In the genomic region with DNA sequence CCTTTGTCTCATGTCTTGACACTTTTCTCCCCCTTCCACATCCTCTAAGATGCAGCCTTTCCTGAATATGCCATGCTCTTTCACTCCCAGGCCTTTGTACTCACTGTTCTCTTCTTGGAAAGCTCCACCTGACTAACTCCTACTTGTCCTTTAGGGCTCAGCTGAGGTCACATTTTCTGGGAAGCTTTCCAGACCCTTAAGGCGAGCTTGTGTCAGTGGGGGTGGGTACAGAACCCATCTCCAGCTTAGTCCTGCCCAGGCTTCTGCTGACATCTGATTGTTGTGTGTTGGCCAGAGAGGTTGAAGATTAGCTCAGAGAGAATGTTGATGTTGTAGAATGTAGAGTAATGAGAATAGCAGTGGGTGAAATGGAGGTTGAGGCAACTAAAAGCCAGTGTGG, we compare ENCODE assay signal across 27 cellular contexts. TPM values are rescaled to one million over a fixed set of nuclear protein-coding genes. Genes with fewer than 3 reads are reported as not detected.
DNase-seq lines count a peak whose midpoint lies in the region; ATAC-seq and TF ChIP-seq lines count a peak whose summit lies in the region.
"Had no signal": no experiment of that assay in that cellular context is flagged by ENCODE, and none has a peak within 500 bp of the region (broad histone marks: within the 10 kb centered on the region; RNA-seq: fewer than 3 reads in every experiment).

No MANE protein-coding gene starts in this region.

- H3K27me3 Mint-ChIP-seq in activated CD8-positive, alpha-beta memory T cell treated with anti-CD3 and anti-CD28 coated beads, Interleukin-2, amount 10 ng/mL, durations not matched to agents 7 days and 5 days, result no peaks in the 10 kb centered on the region
- no peaks in the 10 kb centered on the region for H3K27me3 Mint-ChIP-seq in IgD-negative memory B cell
- H3K27me3 Mint-ChIP-seq: activated naive CD4-positive, alpha-beta T cell treated with anti-CD3 and anti-CD28 coated beads, Interleukin-2, amount 10 ng/mL, durations not matched to agents 7 days and 5 days; effector memory CD8-positive, alpha-beta T cell; stimulated activated naive B cell treated with anti-CD40 and anti-IgM and Interleukin-4, amounts not matched to agents 10 μg/mL and 1 μg/mL and 100 μg/mL, for 72 hours had no signal

- H3K36me3 Mint-ChIP-seq in activated CD8-positive, alpha-beta memory T cell treated with anti-CD3 and anti-CD28 coated beads, Interleukin-2, amount 10 ng/mL, durations not matched to agents 7 days and 5 days, result peaks cover 10% of the 10 kb centered on the region
- H3K36me3 Mint-ChIP-seq in IgD-negative memory B cell, result peaks cover 4% of the 10 kb centered on the region
- peaks cover 37% of the 10 kb centered on the region for H3K36me3 Mint-ChIP-seq in stimulated activated effector memory CD8-positive, alpha-beta T cell treated with anti-CD3 and anti-CD28 coated beads, Interleukin-12 subunit alpha, Interleukin-12 subunit beta, amount 100 ng/mL, for 72 hours

- CTCF ChIA-PET in activated CD8-positive, alpha-beta memory T cell treated with anti-CD3 and anti-CD28 coated beads, Interleukin-2, amount 10 ng/mL, durations not matched to agents 7 days and 5 days (lab: Charles Lee), result interaction anchor here (0.6 to 3.3 kb wide), 5 partner anchors 13 to 1447 kb away, joined by 3 to 20 read pairs (median 4); partner anchors contain the start of genes CDK4 and CYP27B1

- H3K4me3 ChIP-seq in epithelial cell of proximal tubule (ENCODE audit: low read depth, low read length), result no peak overlapping the region
- H3K4me3 ChIP-seq: A549, gastroesophageal sphincter, hepatocyte, K562, mucosa of descending colon, sigmoid colon, testis had no signal

- TF ChIP-seq CTCF in epithelial cell of proximal tubule (conservative IDR thresholded peaks at IDR 0.05; ENCODE audit: low read depth, low read length), result no peak

- no peaks in the 10 kb centered on the region for H3K9me3 Mint-ChIP-seq in activated CD8-positive, alpha-beta memory T cell treated with anti-CD3 and anti-CD28 coated beads, Interleukin-2, amount 10 ng/mL, durations not matched to agents 7 days and 5 days (ENCODE audit: low read depth)
- no peaks in the 10 kb centered on the region for H3K9me3 Mint-ChIP-seq in IgD-negative memory B cell
- H3K9me3 Mint-ChIP-seq in stimulated activated effector memory CD8-positive, alpha-beta T cell treated with anti-CD3 and anti-CD28 coated beads, Interleukin-12 subunit alpha, Interleukin-12 subunit beta, amount 100 ng/mL, for 72 hours, result no peaks in the 10 kb centered on the region
- H3K9me3 Mint-ChIP-seq: activated naive CD4-positive, alpha-beta T cell treated with anti-CD3 and anti-CD28 coated beads, Interleukin-2, amount 10 ng/mL, durations not matched to agents 7 days and 5 days; effector memory CD8-positive, alpha-beta T cell; stimulated activated naive B cell treated with anti-CD40 and anti-IgM and Interleukin-4, amounts not matched to agents 10 μg/mL and 1 μg/mL and 100 μg/mL, for 72 hours had no signal

- H3K4me3 Mint-ChIP-seq in activated CD8-positive, alpha-beta memory T cell treated with anti-CD3 and anti-CD28 coated beads, Interleukin-2, amount 10 ng/mL, durations not matched to agents 7 days and 5 days, result no peak overlapping the region
- peak overlapping the region in 1 of 4 donors; percentile 9 for H3K4me3 Mint-ChIP-seq in IgD-negative memory B cell
- no peak overlapping the region for H3K4me3 Mint-ChIP-seq in stimulated activated effector memory CD8-positive, alpha-beta T cell treated with anti-CD3 and anti-CD28 coated beads, Interleukin-12 subunit alpha, Interleukin-12 subunit beta, amount 100 ng/mL, for 72 hours
- H3K4me3 Mint-ChIP-seq: activated naive CD4-positive, alpha-beta T cell treated with anti-CD3 and anti-CD28 coated beads, Interleukin-2, amount 10 ng/mL, durations not matched to agents 7 days and 5 days; stimulated activated naive B cell treated with anti-CD40 and anti-IgM and Interleukin-4, amounts not matched to agents 10 μg/mL and 1 μg/mL and 100 μg/mL, for 72 hours had no signal

- ATAC-seq in activated CD8-positive, alpha-beta memory T cell treated with anti-CD3 and anti-CD28 coated beads, Interleukin-2, amount 10 ng/mL, durations not matched to agents 7 days and 5 days, result no peak
- no peak for ATAC-seq in stimulated activated effector memory CD8-positive, alpha-beta T cell treated with anti-CD3 and anti-CD28 coated beads, Interleukin-12 subunit alpha, Interleukin-12 subunit beta, amount 100 ng/mL, for 72 hours
- ATAC-seq in GM21367 (IDR thresholded peaks at IDR 0.05; ENCODE audit: unreplicated experiment) (no peak), SK-N-SH treated with all-trans-retinoic acid at 6 μM for 48 hours (no peak)
- ATAC-seq: A549; effector memory CD8-positive, alpha-beta T cell; gastroesophageal sphincter; K562; left cardiac atrium; mucosa of descending colon; stimulated activated naive B cell treated with anti-CD40 and anti-IgM and Interleukin-4, amounts not matched to agents 10 μg/mL and 1 μg/mL and 100 μg/mL, for 72 hours had no signal

- no peak for DNase-seq in activated CD8-positive, alpha-beta memory T cell treated with anti-CD3 and anti-CD28 coated beads, Interleukin-2, amount 10 ng/mL, durations not matched to agents 7 days and 5 days
- DNase-seq in activated CD8-positive, alpha-beta memory T cell treated with anti-CD3 and anti-CD28 coated beads, Interleukin-2, amount 50 U/mL, for 4 hours, result no peak
- DNase-seq in epithelial cell of proximal tubule (ENCODE audit: low read depth), result peak; percentile 67
- DNase-seq in stimulated activated effector memory CD8-positive, alpha-beta T cell treated with anti-CD3 and anti-CD28 coated beads, Interleukin-12 subunit alpha, Interleukin-12 subunit beta, amount 100 ng/mL, for 72 hours (ENCODE audit: low spot score in 2 of 2), result no peak
- no peak for DNase-seq in activated effector memory CD4-positive, alpha-beta T cell treated with anti-CD3 and anti-CD28 coated beads, Interleukin-2, amount 50 U/mL, for 16 hours
- DNase-seq: activated naive CD4-positive, alpha-beta T cell treated with anti-CD3 and anti-CD28 coated beads, Interleukin-2, amount 10 ng/mL, durations not matched to agents 7 days and 5 days; activated T-cell treated with anti-CD3 and anti-CD28 coated beads, Interleukin-2, amount 50 U/mL, for 48 hours; anterior cingulate cortex; DND-41; effector memory CD8-positive, alpha-beta T cell; HCEC 1CT; left cardiac atrium; mucosa of descending colon; NCI-H2081 treated with DMSO at 0.1 percent for 48 hours; NCI-H345; NCI-H748 treated with DMSO at 0.1 percent for 48 hours; sigmoid colon; stimulated activated CD4-positive, alpha-beta T cell treated with anti-CD3 and anti-CD28 coated beads, Interleukin-4, amount 100 ng/mL, for 24 hours; stimulated activated naive B cell treated with anti-CD40 and anti-IgM and Interleukin-4, amounts not matched to agents 10 μg/mL and 1 μg/mL and 100 μg/mL, for 72 hours; testis had no signal

- H3K4me1 Mint-ChIP-seq in activated CD8-positive, alpha-beta memory T cell treated with anti-CD3 and anti-CD28 coated beads, Interleukin-2, amount 10 ng/mL, durations not matched to agents 7 days and 5 days, result peaks cover 39% of the 10 kb centered on the region
- peaks cover 11 to 20% (median 14%) of the 10 kb centered on the region in 3 donors for H3K4me1 Mint-ChIP-seq in IgD-negative memory B cell
- H3K4me1 Mint-ChIP-seq in stimulated activated effector memory CD8-positive, alpha-beta T cell treated with anti-CD3 and anti-CD28 coated beads, Interleukin-12 subunit alpha, Interleukin-12 subunit beta, amount 100 ng/mL, for 72 hours, result peaks cover 49% of the 10 kb centered on the region

- peak overlapping the region; percentile 13 for H3K27ac Mint-ChIP-seq in activated CD8-positive, alpha-beta memory T cell treated with anti-CD3 and anti-CD28 coated beads, Interleukin-2, amount 10 ng/mL, durations not matched to agents 7 days and 5 days
- H3K27ac Mint-ChIP-seq in IgD-negative memory B cell, result peak overlapping the region; percentile 21 to 59 (median 28)
- peak overlapping the region; percentile 95 for H3K27ac Mint-ChIP-seq in stimulated activated effector memory CD8-positive, alpha-beta T cell treated with anti-CD3 and anti-CD28 coated beads, Interleukin-12 subunit alpha, Interleukin-12 subunit beta, amount 100 ng/mL, for 72 hours
- H3K27ac Mint-ChIP-seq: activated naive CD4-positive, alpha-beta T cell treated with anti-CD3 and anti-CD28 coated beads, Interleukin-2, amount 10 ng/mL, durations not matched to agents 7 days and 5 days; stimulated activated naive B cell treated with anti-CD40 and anti-IgM and Interleukin-4, amounts not matched to agents 10 μg/mL and 1 μg/mL and 100 μg/mL, for 72 hours had no signal

TF ChIP-seq in SK-N-SH treated with all-trans-retinoic acid at 6 μM for 48 hours, 23 proteins besides CTCF, POLR2A, EP300 and RAD21:
- TF ChIP-seq GLIS3 (CRISPR knock-in tag; IDR thresholded peaks at IDR 0.05), result no peak
- no peak for TF ChIP-seq ZNF8 (CRISPR knock-in tag; IDR thresholded peaks at IDR 0.05)

RNA-seq across cellular contexts. Expression of gene TSFM, which starts 2.9 kb away (rescaled TPM):
- 10 to 100 TPM; 32.2 to 45.8 TPM for total RNA-seq in activated CD8-positive, alpha-beta memory T cell treated with anti-CD3 and anti-CD28 coated beads, Interleukin-2, amount 10 ng/mL, durations not matched to agents 7 days and 5 days
- 27.1 TPM for polyA plus RNA-seq in IgD-negative memory B cell
- 30.6 and 42.8 TPM in 2 replicates for total RNA-seq in epithelial cell of proximal tubule

RNA-seq across cellular contexts. Expression of gene EEF1AKMT3, which starts 7.3 kb away (rescaled TPM):
- total RNA-seq in activated CD8-positive, alpha-beta memory T cell treated with anti-CD3 and anti-CD28 coated beads, Interleukin-2, amount 10 ng/mL, durations not matched to agents 7 days and 5 days, result 1 to 10 TPM; 3.9 to 4.1 TPM
- 1.5 TPM for polyA plus RNA-seq in IgD-negative memory B cell
- total RNA-seq in epithelial cell of proximal tubule, result 4.2 and 11.2 TPM in 2 replicates

RNA-seq across cellular contexts. Expression of gene METTL1, which starts 7.8 kb away (rescaled TPM):
- 10 to 100 TPM; 22.1 to 32.1 TPM for total RNA-seq in activated CD8-positive, alpha-beta memory T cell treated with anti-CD3 and anti-CD28 coated beads, Interleukin-2, amount 10 ng/mL, durations not matched to agents 7 days and 5 days
- polyA plus RNA-seq in IgD-negative memory B cell, result 15.9 TPM
- 27.3 and 43.2 TPM in 2 replicates for total RNA-seq in epithelial cell of proximal tubule

RNA-seq across cellular contexts. Expression of gene CYP27B1, which starts 12.9 kb away (rescaled TPM):
- total RNA-seq in activated CD8-positive, alpha-beta memory T cell treated with anti-CD3 and anti-CD28 coated beads, Interleukin-2, amount 10 ng/mL, durations not matched to agents 7 days and 5 days, result 1 to 10 TPM; 4.5 to 5.4 TPM
- polyA plus RNA-seq in IgD-negative memory B cell, result 0.09 TPM
- total RNA-seq in epithelial cell of proximal tubule, result 0.87 and 3.6 TPM in 2 replicates

RNA-seq across cellular contexts. Expression of gene MARCHF9, which starts 24.8 kb away (rescaled TPM):
- 10 to 100 TPM; 21.0 to 24.9 TPM for total RNA-seq in activated CD8-positive, alpha-beta memory T cell treated with anti-CD3 and anti-CD28 coated beads, Interleukin-2, amount 10 ng/mL, durations not matched to agents 7 days and 5 days
- 11.9 TPM for polyA plus RNA-seq in IgD-negative memory B cell
- 4.5 and 4.7 TPM in 2 replicates for total RNA-seq in epithelial cell of proximal tubule

Comparison
In these comparisons a context has a peak if more than half of its experiments do, and no peak if none do; other contexts are left out.
1. H3K27ac Mint-ChIP-seq: peak in every context shown above with its lines; median percentile 95 in stimulated activated effector memory CD8-positive, alpha-beta T cell treated with anti-CD3 and anti-CD28 coated beads, Interleukin-12 subunit alpha, Interleukin-12 subunit beta, amount 100 ng/mL, for 72 hours; 28 in IgD-negative memory B cell; 13 in activated CD8-positive, alpha-beta memory T cell treated with anti-CD3 and anti-CD28 coated beads, Interleukin-2, amount 10 ng/mL, durations not matched to agents 7 days and 5 days.